ENCODE assay signal across 15 cellular contexts in the genomic region with DNA sequence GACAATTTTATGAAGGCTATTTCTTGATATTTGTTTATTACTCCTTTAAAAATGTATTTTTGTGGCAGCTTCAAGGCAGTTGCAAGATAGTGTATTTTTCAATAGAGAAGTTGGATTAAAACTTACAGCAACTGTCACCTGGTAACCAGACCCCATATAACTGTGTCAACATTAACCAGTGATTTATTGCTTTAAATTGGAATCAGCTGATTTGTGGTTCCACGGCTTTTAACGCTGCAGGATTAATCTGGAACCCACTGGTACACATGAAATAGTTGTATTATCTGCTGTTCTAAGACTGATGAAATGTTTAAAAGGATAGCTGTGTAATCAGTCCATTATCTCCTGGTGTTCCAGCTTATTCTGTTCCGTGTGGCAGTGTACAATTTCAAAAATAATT.
DNase-seq lines count a peak whose midpoint lies in the region; ATAC-seq, FAIRE-seq and TF ChIP-seq lines count a peak whose summit lies in the region.
"Had no signal": no experiment of that assay in that cellular context is flagged by ENCODE, and none has a peak within 500 bp of the region (broad histone marks: within the 10 kb centered on the region; RNA-seq: fewer than 3 reads in every experiment).

No MANE protein-coding gene starts in this region.

- H3K36me3 Mint-ChIP-seq in activated CD8-positive, alpha-beta memory T cell treated with anti-CD3 and anti-CD28 coated beads, Interleukin-2, amount 10 ng/mL, durations not matched to agents 7 days and 5 days, result peaks cover 92% of the 10 kb centered on the region
- peaks cover 44% of the 10 kb centered on the region for H3K36me3 Mint-ChIP-seq in neural crest cell (ENCODE audit: low read depth)

- no peak for TF ChIP-seq EP300 in K562 (IDR thresholded peaks at IDR 0.05; ENCODE audit: low read length)

- H3K36me3 ChIP-seq in MM.1S (replicated peaks; ENCODE audit: insufficient read depth, low read length), result peaks cover 73% of the 10 kb centered on the region
- no peaks in the 10 kb centered on the region for H3K36me3 ChIP-seq in K562 (ENCODE audit: control insufficient read depth, insufficient read depth, low read length)
- no peaks in the 10 kb centered on the region for H3K36me3 ChIP-seq in small intestine (ENCODE audit: control insufficient read depth in 2 of 2, insufficient read depth in 2 of 2, low read length in 2 of 2)

- no peaks in the 10 kb centered on the region for H3K9me1 ChIP-seq in K562 (ENCODE audit: control insufficient read depth, insufficient read depth, low read length)

- POLR2A ChIA-PET in K562 (lab: Yijun Ruan, JAX), result interaction anchor here (1.3 kb wide), 1 partner anchor 9 kb away, joined by 3 read pairs; no protein-coding TSS in a partner anchor

- TF ChIP-seq POLR2A in K562 (conservative IDR thresholded peaks at IDR 0.05), result no peak

- H3F3A ChIP-seq in MM.1S (ENCODE audit: insufficient read depth, low read length), result peaks cover 52% of the 10 kb centered on the region

- no peak overlapping the region for H3K4me3 Mint-ChIP-seq in activated CD8-positive, alpha-beta memory T cell treated with anti-CD3 and anti-CD28 coated beads, Interleukin-2, amount 10 ng/mL, durations not matched to agents 7 days and 5 days
- H3K4me3 Mint-ChIP-seq in neural crest cell, result no peak overlapping the region

- no peak overlapping the region for H3K9ac ChIP-seq in MM.1S (ENCODE audit: low read length)
- H3K9ac ChIP-seq in K562 (ENCODE audit: insufficient read depth in 1 of 2, low read depth in 2 of 2, low read length in 2 of 2), result no peak overlapping the region

- H3K9me2 ChIP-seq in MM.1S (replicated peaks; ENCODE audit: insufficient read depth, low read length), result no peaks in the 10 kb centered on the region

- no peaks in the 10 kb centered on the region for H3K9me3 ChIP-seq in MM.1S (replicated peaks; ENCODE audit: insufficient read depth, low read length)
- H3K9me3 ChIP-seq in K562 (replicated peaks; ENCODE audit: control insufficient read depth, insufficient read depth, low read depth, low read length), result no peaks in the 10 kb centered on the region
- no peaks in the 10 kb centered on the region for H3K9me3 ChIP-seq in small intestine (ENCODE audit: control insufficient read depth, low read depth)
- H3K9me3 ChIP-seq: body of pancreas, tibial artery had no signal

- no peak for DNase-seq in activated CD8-positive, alpha-beta memory T cell treated with anti-CD3 and anti-CD28 coated beads, Interleukin-2, amount 10 ng/mL, durations not matched to agents 7 days and 5 days
- no peak for DNase-seq in activated CD8-positive, alpha-beta memory T cell treated with anti-CD3 and anti-CD28 coated beads, Interleukin-2, amount 50 U/mL, for 48 hours
- DNase-seq in MM.1S (no peak), K562 (ENCODE audit: extremely low read depth in 1 of 4, low spot score in 3 of 4) (no peak), neural crest cell (ENCODE audit: low read depth, low spot score) (no peak), small intestine (no peak), epidermal melanocyte (ENCODE audit: insufficient read length, low spot score) (no peak)
- DNase-seq: effector CD8-positive, alpha-beta T cell; foreskin keratinocyte; midbrain; SW 1271 had no signal

- no peak for FAIRE-seq in K562 (lab: Jason Lieb, UNC)
- no peak for FAIRE-seq in small intestine (lab: Jason Lieb, UNC)
- FAIRE-seq: HTR-8/SVneo had no signal

- no peak for ATAC-seq in activated CD8-positive, alpha-beta memory T cell treated with anti-CD3 and anti-CD28 coated beads, Interleukin-2, amount 10 ng/mL, durations not matched to agents 7 days and 5 days
- no peak for ATAC-seq in K562
- ATAC-seq in GM19328 (IDR thresholded peaks at IDR 0.05; ENCODE audit: unreplicated experiment), result no peak
- ATAC-seq: foreskin keratinocyte had no signal

- peak overlapping the region; percentile 35; the same call in 1 of the 2 replicates for H3K27ac ChIP-seq in MM.1S (ENCODE audit: low read length)
- H3K27ac ChIP-seq in K562 (ENCODE audit: extremely low read depth, low read depth, low read length), result no peak overlapping the region
- no peak overlapping the region for H3K27ac ChIP-seq in small intestine (ENCODE audit: low read depth in 1 of 2, low read length in 1 of 2)
- H3K27ac ChIP-seq: foreskin keratinocyte, tibial artery had no signal

- H3K27ac Mint-ChIP-seq in activated CD8-positive, alpha-beta memory T cell treated with anti-CD3 and anti-CD28 coated beads, Interleukin-2, amount 10 ng/mL, durations not matched to agents 7 days and 5 days, result peak overlapping the region; percentile 17
- H3K27ac Mint-ChIP-seq in neural crest cell (ENCODE audit: unreplicated experiment), result peak overlapping the region; percentile 82

- peaks cover 95% of the 10 kb centered on the region for H3K4me1 Mint-ChIP-seq in activated CD8-positive, alpha-beta memory T cell treated with anti-CD3 and anti-CD28 coated beads, Interleukin-2, amount 10 ng/mL, durations not matched to agents 7 days and 5 days
- H3K4me1 Mint-ChIP-seq in neural crest cell, result peaks cover 43% of the 10 kb centered on the region

- 5% methylated on average over 3 of the region's 3 CpGs for WGBS in K562 (ENCODE audit: insufficient coverage, low coverage, missing lambda C conversion rate)
- 19 to 50% (median 42%) methylated on average over 3 of the region's 3 CpGs for WGBS in small intestine, 3 donors

- H3K79me2 ChIP-seq in MM.1S (ENCODE audit: low read length) (peaks cover 100% of the 10 kb centered on the region), K562 (ENCODE audit: control insufficient read depth, insufficient read depth, low read length) (no peaks in the 10 kb centered on the region)

- H3K27me3 Mint-ChIP-seq in activated CD8-positive, alpha-beta memory T cell treated with anti-CD3 and anti-CD28 coated beads, Interleukin-2, amount 10 ng/mL, durations not matched to agents 7 days and 5 days, result no peaks in the 10 kb centered on the region
- no peaks in the 10 kb centered on the region for H3K27me3 Mint-ChIP-seq in neural crest cell (ENCODE audit: low read depth)

- CTCF ChIA-PET in activated CD8-positive, alpha-beta memory T cell treated with anti-CD3 and anti-CD28 coated beads, Interleukin-2, amount 10 ng/mL, durations not matched to agents 7 days and 5 days (lab: Charles Lee), result interaction anchor here (1.0 to 1.1 kb wide), 2 partner anchors 9 to 10 kb away, joined by 3 to 4 read pairs; no protein-coding TSS in a partner anchor
- CTCF ChIA-PET in K562 (lab: Yijun Ruan, JAX; ENCODE audit: low intra/inter-chr PET ratio), result no interaction called here

- H3K27me3 ChIP-seq in MM.1S (replicated peaks; ENCODE audit: insufficient read depth, low read length) (no peaks in the 10 kb centered on the region), K562 (ENCODE audit: control insufficient read depth in 2 of 2, insufficient read depth in 2 of 2, low read length in 2 of 2) (no peaks in the 10 kb centered on the region), small intestine (ENCODE audit: control insufficient read depth in 2 of 2, insufficient read depth in 2 of 2, low read length in 2 of 2) (no peaks in the 10 kb centered on the region)
- H3K27me3 ChIP-seq: body of pancreas, foreskin keratinocyte, tibial artery had no signal

- no peaks in the 10 kb centered on the region for H3K9me3 Mint-ChIP-seq in activated CD8-positive, alpha-beta memory T cell treated with anti-CD3 and anti-CD28 coated beads, Interleukin-2, amount 10 ng/mL, durations not matched to agents 7 days and 5 days (ENCODE audit: low read depth)
- peaks cover 9% of the 10 kb centered on the region for H3K9me3 Mint-ChIP-seq in neural crest cell

- intact Hi-C loops in K562 (cut with micrococcal nuclease), result no loop called here

- in situ Hi-C loops in K562 (cut with MboI), result no loop called here

- H3K4me2 ChIP-seq in MM.1S (ENCODE audit: low read depth, low read length) (0 out of 2 replicates have a peak overlapping the region, but pooled peaks have one; percentile 3), K562 (ENCODE audit: insufficient read depth, low read length) (no peak overlapping the region)

- H3K4me3 ChIP-seq in MM.1S (ENCODE audit: low read length), result no peak overlapping the region
- no peak overlapping the region for H3K4me3 ChIP-seq in K562
- H3K4me3 ChIP-seq in small intestine (ENCODE audit: low read depth in 1 of 2, low read length in 2 of 2), result no peak overlapping the region
- H3K4me3 ChIP-seq: body of pancreas, tibial artery had no signal

- H4K20me1 ChIP-seq in MM.1S (ENCODE audit: insufficient read depth, low read length) (peaks cover 73% of the 10 kb centered on the region), K562 (replicated peaks; ENCODE audit: control insufficient read depth, insufficient read depth, low read length) (no peaks in the 10 kb centered on the region; the same call in 1 of the 2 replicates)

- H3K4me1 ChIP-seq in MM.1S (ENCODE audit: low read length) (peaks cover 70% of the 10 kb centered on the region), K562 (replicated peaks in 1 of 2; ENCODE audit: control insufficient read depth in 2 of 2, insufficient read depth in 2 of 2, low read length in 2 of 2) (no peaks in the 10 kb centered on the region; a peak in 1 of 5 replicates), small intestine (ENCODE audit: control insufficient read depth in 2 of 2, insufficient read depth in 1 of 2, low read depth in 1 of 2, low read length in 1 of 2) (no peaks in the 10 kb centered on the region)
- H3K4me1 ChIP-seq: body of pancreas, foreskin keratinocyte, tibial artery had no signal

- no TSS peak for BruUV-seq in K562 (replicated peaks; lab: Mats Ljungman, UMichigan)

- H2AFZ ChIP-seq in MM.1S (ENCODE audit: low read length) (no peak overlapping the region), K562 (ENCODE audit: low read depth, low read length) (no peak overlapping the region)

- TF ChIP-seq CTCF in MM.1S (IDR thresholded peaks at IDR 0.05; ENCODE audit: low read length) (no peak), K562 (IDR thresholded peaks at IDR 0.05 in 2 of 3, conservative IDR thresholded peaks at IDR 0.05 in 1 of 3; ENCODE audit: insufficient read depth in 2 of 3, low read depth in 1 of 3, low read length in 3 of 3) (no peak), neural crest cell (conservative IDR thresholded peaks at IDR 0.05) (no peak)

- no peak for TF ChIP-seq RAD21 in K562 (CRISPR knock-in tag; conservative IDR thresholded peaks at IDR 0.05 in 1 of 2, IDR thresholded peaks at IDR 0.05 in 1 of 2)

TF ChIP-seq in K562, 482 proteins besides CTCF, POLR2A, EP300 and RAD21 (continues in another document):
- TF ChIP-seq ZC3H11A (IDR thresholded peaks at IDR 0.05; ENCODE audit: low read depth, low read length), result no peak
- peak; percentile 83 for TF ChIP-seq MEIS2 (IDR thresholded peaks at IDR 0.05; ENCODE audit: partially characterized antibody)
- TF ChIP-seq, protein P1, sequence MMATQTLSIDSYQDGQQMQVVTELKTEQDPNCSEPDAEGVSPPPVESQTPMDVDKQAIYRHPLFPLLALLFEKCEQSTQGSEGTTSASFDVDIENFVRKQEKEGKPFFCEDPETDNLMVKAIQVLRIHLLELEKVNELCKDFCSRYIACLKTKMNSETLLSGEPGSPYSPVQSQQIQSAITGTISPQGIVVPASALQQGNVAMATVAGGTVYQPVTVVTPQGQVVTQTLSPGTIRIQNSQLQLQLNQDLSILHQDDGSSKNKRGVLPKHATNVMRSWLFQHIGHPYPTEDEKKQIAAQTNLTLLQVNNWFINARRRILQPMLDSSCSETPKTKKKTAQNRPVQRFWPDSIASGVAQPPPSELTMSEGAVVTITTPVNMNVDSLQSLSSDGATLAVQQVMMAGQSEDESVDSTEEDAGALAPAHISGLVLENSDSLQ (IDR thresholded peaks at IDR 0.05), result peak; percentile 65
